In the genomic region with DNA sequence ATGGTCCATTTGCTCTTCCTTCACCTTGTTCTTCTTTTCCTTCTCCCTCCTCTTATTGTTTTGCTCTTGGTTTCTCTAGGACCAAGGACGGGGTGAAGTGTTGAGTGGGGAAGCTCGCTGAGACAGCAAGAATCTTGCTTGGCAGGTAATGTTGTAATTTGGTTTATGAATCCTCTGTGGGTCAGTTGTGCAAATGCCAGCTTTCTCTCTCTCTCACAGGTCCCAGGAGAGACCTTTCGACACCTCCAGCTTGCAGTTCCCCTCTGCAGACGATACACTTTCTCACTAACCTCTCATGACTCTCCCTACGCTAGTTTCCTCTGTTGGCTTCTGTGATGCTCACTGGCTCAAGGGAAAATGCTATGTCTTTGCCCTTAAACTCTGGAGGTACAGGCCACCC, we compare ENCODE assay signal across 29 cellular contexts.
"Had no signal": no experiment of that assay in that cellular context is flagged by ENCODE, and none has a peak within 500 bp of the region (broad histone marks: within the 10 kb centered on the region; RNA-seq: fewer than 3 reads in every experiment).

No MANE protein-coding gene starts in this region.

- H3K4me3 Mint-ChIP-seq: activated CD4-positive, alpha-beta T cell treated with anti-CD3 and anti-CD28 coated beads for 36 hours; activated CD4-positive, alpha-beta T cell treated with anti-CD3 and anti-CD28 coated beads, Interleukin-2, amount 10 ng/mL, durations not matched to agents 7 days and 5 days; activated CD8-positive, alpha-beta T cell treated with anti-CD3 and anti-CD28 coated beads, Interleukin-2, amount 10 ng/mL, durations not matched to agents 7 days and 5 days; activated naive CD8-positive, alpha-beta T cell; activated naive CD8-positive, alpha-beta T cell treated with anti-CD3 and anti-CD28 coated beads, Interleukin-2, amount 50 U/mL, for 24 hours; activated T-cell treated with anti-CD3 and anti-CD28 coated beads, Interleukin-2, amount 50 U/mL, for 24 hours; central memory CD8-positive, alpha-beta T cell; IgD-negative memory B cell; WTC11 had no signal

- H3K4me1 Mint-ChIP-seq: activated CD4-positive, alpha-beta T cell treated with anti-CD3 and anti-CD28 coated beads for 36 hours; activated CD4-positive, alpha-beta T cell treated with anti-CD3 and anti-CD28 coated beads, Interleukin-2, amount 10 ng/mL, durations not matched to agents 7 days and 5 days; activated naive CD8-positive, alpha-beta T cell treated with anti-CD3 and anti-CD28 coated beads, Interleukin-2, amount 50 U/mL, for 24 hours; central memory CD8-positive, alpha-beta T cell; IgD-negative memory B cell had no signal

- H3K9me3 Mint-ChIP-seq: activated T-helper 2 cell treated with anti-CD3 and anti-CD28 coated beads, Interferon-gamma antibody, Interleukin-2, Interleukin-4, amounts not matched to agents 10 μg/mL and 5 μg/mL and 100 μg/mL, durations not matched to agents 14 hours and 24 hours and 36 hours; central memory CD8-positive, alpha-beta T cell had no signal

- H3K36me3 ChIP-seq: brain microvascular endothelial cell, cardiac muscle cell, MG63, Peyer's patch had no signal

- H3K4me1 ChIP-seq: Peyer's patch had no signal

- DNase-seq: activated CD4-positive, alpha-beta T cell treated with anti-CD3 and anti-CD28 coated beads for 36 hours; activated CD4-positive, alpha-beta T cell treated with anti-CD3 and anti-CD28 coated beads, Interleukin-2, amount 10 ng/mL, durations not matched to agents 7 days and 5 days; activated CD4-positive, alpha-beta T cell treated with anti-CD3 and anti-CD28 coated beads, Interleukin-2, amount 50 U/mL, for 48 hours; activated CD8-positive, alpha-beta T cell treated with anti-CD3 and anti-CD28 coated beads, Interleukin-2, amount 10 ng/mL, durations not matched to agents 7 days and 5 days; activated gamma-delta T cell; activated naive CD4-positive, alpha-beta T cell treated with Interleukin-2 at 50 U/mL for 16 hours; activated naive CD8-positive, alpha-beta T cell treated with anti-CD3 and anti-CD28 coated beads, Interleukin-2, amount 50 U/mL, for 24 hours; activated T-cell treated with anti-CD3 and anti-CD28 coated beads, Interleukin-2, amount 50 U/mL, for 24 hours; aorta; brain microvascular endothelial cell; Karpas-422; KBM-7; NCI-H1092; NCI-H1436 treated with DMSO at 0.1 percent for 48 hours; NCI-H1694 treated with DMSO at 0.1 percent for 48 hours; NCI-H2029; NCI-H345; NCI-H524 treated with DMSO at 0.1 percent for 48 hours; Peyer's patch; RPMI8226; SHP77 treated with DMSO at 0.1 percent for 48 hours; T1000 had no signal

- H3K27me3 ChIP-seq: brain microvascular endothelial cell, cardiac muscle cell, MG63 had no signal

- H3K4me3 ChIP-seq: cardiac muscle cell, MG63, Peyer's patch had no signal

- H3K27ac Mint-ChIP-seq: activated CD4-positive, alpha-beta T cell treated with anti-CD3 and anti-CD28 coated beads for 36 hours; activated CD4-positive, alpha-beta T cell treated with anti-CD3 and anti-CD28 coated beads, Interleukin-2, amount 10 ng/mL, durations not matched to agents 7 days and 5 days; activated CD8-positive, alpha-beta T cell treated with anti-CD3 and anti-CD28 coated beads, Interleukin-2, amount 10 ng/mL, durations not matched to agents 7 days and 5 days; activated naive CD8-positive, alpha-beta T cell; activated naive CD8-positive, alpha-beta T cell treated with anti-CD3 and anti-CD28 coated beads, Interleukin-2, amount 50 U/mL, for 24 hours; activated T-cell treated with anti-CD3 and anti-CD28 coated beads, Interleukin-2, amount 50 U/mL, for 24 hours; activated T-helper 2 cell treated with anti-CD3 and anti-CD28 coated beads, Interferon-gamma antibody, Interleukin-2, Interleukin-4, amounts not matched to agents 10 μg/mL and 5 μg/mL and 100 μg/mL, durations not matched to agents 14 hours and 24 hours and 36 hours; IgD-negative memory B cell; WTC11 had no signal

- H3K36me3 Mint-ChIP-seq: IgD-negative memory B cell had no signal

- H3K27ac ChIP-seq: brain microvascular endothelial cell, cardiac muscle cell, Peyer's patch had no signal
